ENCODE assay signal across 9 cellular contexts in genomic region chr6:24403501-24403824, GRCh38. TPM values are rescaled to one million over a fixed set of nuclear protein-coding genes. Genes with fewer than 3 reads are reported as not detected.
DNase-seq lines count a peak whose midpoint lies in the region; ATAC-seq lines count a peak whose summit lies in the region.
"Had no signal": no experiment of that assay in that cellular context is flagged by ENCODE, and none has a peak within 500 bp of the region (broad histone marks: within the 10 kb centered on the region; RNA-seq: fewer than 3 reads in every experiment).

No MANE protein-coding gene starts in this region.

- H3K4me3 ChIP-seq in iPS-18a (ENCODE audit: low read length) = peak overlapping the region; percentile 84
- peak overlapping the region; percentile 85 to 99 (median 96) for H3K4me3 ChIP-seq in subcutaneous abdominal adipose tissue (ENCODE audit: low read depth in 1 of 5, low read length in 5 of 5)

- CTCF ChIA-PET in activated CD4-positive, alpha-beta memory T cell treated with anti-CD3 and anti-CD28 coated beads, Interleukin-2, amount 10 ng/mL, durations not matched to agents 7 days and 5 days (lab: Charles Lee) = interaction anchor here (1.8 kb wide), 1 partner anchor 43 kb away, joined by 5 read pairs; no protein-coding TSS in a partner anchor

- H3K27ac ChIP-seq in iPS-18a (ENCODE audit: low read length) (no peak overlapping the region), subcutaneous abdominal adipose tissue (ENCODE audit: low read depth, low read length) (peak overlapping the region; percentile 55)

- POLR2A ChIA-PET in activated CD4-positive, alpha-beta memory T cell treated with anti-CD3 and anti-CD28 coated beads, Interleukin-2, amount 10 ng/mL, durations not matched to agents 7 days and 5 days (lab: Charles Lee) = interaction anchor here (1.3 kb wide), 1 partner anchor 372 kb away, joined by 3 read pairs; no protein-coding TSS in a partner anchor

- peak overlapping the region; percentile 16 for H3K27ac Mint-ChIP-seq in activated CD4-positive, alpha-beta memory T cell treated with anti-CD3 and anti-CD28 coated beads, Interleukin-2, amount 10 ng/mL, durations not matched to agents 7 days and 5 days

- ATAC-seq in GM21423 (IDR thresholded peaks at IDR 0.05; ENCODE audit: unreplicated experiment) (no peak), GM21619 (IDR thresholded peaks at IDR 0.05; ENCODE audit: unreplicated experiment) (no peak)

- H3K4me1 ChIP-seq in iPS-18a (ENCODE audit: control insufficient read depth, low read depth, low read length) (peaks cover 38% of the 10 kb centered on the region), subcutaneous abdominal adipose tissue (ENCODE audit: control insufficient read depth in 5 of 5, insufficient read depth in 5 of 5, low read length in 5 of 5) (peaks cover 2 to 27% (median 25%) of the 10 kb centered on the region in 5 donors)

- peaks cover 18% of the 10 kb centered on the region for H3K27me3 Mint-ChIP-seq in activated CD4-positive, alpha-beta memory T cell treated with anti-CD3 and anti-CD28 coated beads, Interleukin-2, amount 10 ng/mL, durations not matched to agents 7 days and 5 days

- no peaks in the 10 kb centered on the region for H3K9me3 Mint-ChIP-seq in activated CD4-positive, alpha-beta memory T cell treated with anti-CD3 and anti-CD28 coated beads, Interleukin-2, amount 10 ng/mL, durations not matched to agents 7 days and 5 days

- peak overlapping the region; percentile 90 for H3K4me3 Mint-ChIP-seq in activated CD4-positive, alpha-beta memory T cell treated with anti-CD3 and anti-CD28 coated beads, Interleukin-2, amount 10 ng/mL, durations not matched to agents 7 days and 5 days

- H3K36me3 ChIP-seq in iPS-18a (ENCODE audit: control insufficient read depth, low read depth, low read length) = peaks cover 19% of the 10 kb centered on the region
- H3K36me3 ChIP-seq in subcutaneous abdominal adipose tissue (ENCODE audit: control insufficient read depth in 5 of 5, insufficient read depth in 5 of 5, low read length in 5 of 5) = peaks cover 0 to 15% (median 9%) of the 10 kb centered on the region in 5 donors

- DNase-seq in NOMO-1 treated with DMSO at 0.1 percent for 48 hours (lab: John Stamatoyannopoulos, UW; ENCODE audit: unreplicated experiment) (peak; percentile 35), NOMO-1 (lab: John Stamatoyannopoulos, UW; ENCODE audit: unreplicated experiment in 2 of 2) (no peak), NCI-H1930 (lab: John Stamatoyannopoulos, UW) (no peak)
- no peak for DNase-seq in activated CD4-positive, alpha-beta memory T cell treated with anti-CD3 and anti-CD28 coated beads, Interleukin-2, amount 10 ng/mL, durations not matched to agents 7 days and 5 days

- peaks cover 29% of the 10 kb centered on the region for H3K4me1 Mint-ChIP-seq in activated CD4-positive, alpha-beta memory T cell treated with anti-CD3 and anti-CD28 coated beads, Interleukin-2, amount 10 ng/mL, durations not matched to agents 7 days and 5 days

- H3K9ac ChIP-seq in iPS-18a (ENCODE audit: low read length) (peak overlapping the region; percentile 75), subcutaneous abdominal adipose tissue (ENCODE audit: low read length in 5 of 5) (peak overlapping the region; percentile 85 to 99 (median 95))

- H3K9me3 ChIP-seq in iPS-18a (ENCODE audit: control insufficient read depth, low read depth, low read length) = no peaks in the 10 kb centered on the region
- H3K9me3 ChIP-seq in subcutaneous abdominal adipose tissue (ENCODE audit: control insufficient read depth in 5 of 5, low read length in 5 of 5) = no peaks in the 10 kb centered on the region

- peaks cover 8% of the 10 kb centered on the region for H3K36me3 Mint-ChIP-seq in activated CD4-positive, alpha-beta memory T cell treated with anti-CD3 and anti-CD28 coated beads, Interleukin-2, amount 10 ng/mL, durations not matched to agents 7 days and 5 days (ENCODE audit: low read depth)

- H3K27me3 ChIP-seq in iPS-18a (ENCODE audit: control insufficient read depth, insufficient read depth, low read length) = no peaks in the 10 kb centered on the region
- H3K27me3 ChIP-seq in subcutaneous abdominal adipose tissue (ENCODE audit: control insufficient read depth in 5 of 5, insufficient read depth in 4 of 5, low read length in 5 of 5) = peaks cover 0 to 7% (median 0%) of the 10 kb centered on the region in 5 donors

RNA-seq across cellular contexts. Expression of gene MRS2, which starts 0.7 kb away (rescaled TPM):
- 10 to 100 TPM; 16.6 to 17.0 TPM for total RNA-seq in activated CD4-positive, alpha-beta memory T cell treated with anti-CD3 and anti-CD28 coated beads, Interleukin-2, amount 10 ng/mL, durations not matched to agents 7 days and 5 days

RNA-seq across cellular contexts. Expression of gene DCDC2, which starts 45.6 kb away (rescaled TPM):
- not detected for total RNA-seq in activated CD4-positive, alpha-beta memory T cell treated with anti-CD3 and anti-CD28 coated beads, Interleukin-2, amount 10 ng/mL, durations not matched to agents 7 days and 5 days
- total RNA-seq: T-helper 1 cell treated with Interleukin-12 subunit alpha and Interleukin-12 subunit beta and Interleukin-4 antibody, amounts not matched to agents 30 ng/mL and 1 ng/mL, for 36 hours had no signal
